ENCODE assay signal across 1 cellular context in the genomic region with DNA sequence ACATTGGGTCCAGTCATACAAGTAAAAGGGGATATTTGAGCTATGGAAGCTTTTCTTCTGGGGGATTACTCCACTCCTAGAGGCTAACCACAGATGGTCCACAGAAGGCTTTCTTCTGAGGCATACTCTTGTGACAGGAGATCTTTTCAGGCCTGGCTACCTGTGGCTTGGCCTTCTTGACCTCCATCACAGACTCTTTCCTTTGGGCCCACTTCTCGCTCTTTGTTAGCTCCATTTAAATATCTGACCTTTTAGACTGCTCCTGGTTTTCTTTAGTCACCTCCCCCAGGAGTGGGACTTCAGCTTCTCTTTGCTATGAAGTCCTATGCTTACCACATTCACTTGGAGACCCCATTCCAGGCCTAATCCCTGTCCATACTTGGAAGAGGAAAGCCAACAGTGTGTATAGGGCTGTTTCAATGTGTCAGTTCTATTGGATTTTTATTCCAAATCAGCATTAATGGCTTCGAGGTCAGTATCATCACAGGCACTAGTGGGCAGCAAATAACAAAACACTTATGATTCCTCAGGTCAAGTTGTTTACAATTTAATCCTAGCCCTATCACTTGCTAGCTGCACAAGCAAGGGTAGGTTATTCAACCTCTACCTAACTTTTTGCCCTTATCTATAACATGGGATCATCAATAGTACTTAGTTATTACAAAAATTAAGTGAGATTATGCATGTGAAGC.
TF ChIP-seq lines count a peak whose summit lies in the region.

No MANE protein-coding gene starts in this region.

TF ChIP-seq in SK-N-SH treated with all-trans-retinoic acid at 6 μM for 48 hours, 23 proteins besides CTCF, POLR2A, EP300 and RAD21 (continued from another document):
- TF ChIP-seq, protein P1, sequence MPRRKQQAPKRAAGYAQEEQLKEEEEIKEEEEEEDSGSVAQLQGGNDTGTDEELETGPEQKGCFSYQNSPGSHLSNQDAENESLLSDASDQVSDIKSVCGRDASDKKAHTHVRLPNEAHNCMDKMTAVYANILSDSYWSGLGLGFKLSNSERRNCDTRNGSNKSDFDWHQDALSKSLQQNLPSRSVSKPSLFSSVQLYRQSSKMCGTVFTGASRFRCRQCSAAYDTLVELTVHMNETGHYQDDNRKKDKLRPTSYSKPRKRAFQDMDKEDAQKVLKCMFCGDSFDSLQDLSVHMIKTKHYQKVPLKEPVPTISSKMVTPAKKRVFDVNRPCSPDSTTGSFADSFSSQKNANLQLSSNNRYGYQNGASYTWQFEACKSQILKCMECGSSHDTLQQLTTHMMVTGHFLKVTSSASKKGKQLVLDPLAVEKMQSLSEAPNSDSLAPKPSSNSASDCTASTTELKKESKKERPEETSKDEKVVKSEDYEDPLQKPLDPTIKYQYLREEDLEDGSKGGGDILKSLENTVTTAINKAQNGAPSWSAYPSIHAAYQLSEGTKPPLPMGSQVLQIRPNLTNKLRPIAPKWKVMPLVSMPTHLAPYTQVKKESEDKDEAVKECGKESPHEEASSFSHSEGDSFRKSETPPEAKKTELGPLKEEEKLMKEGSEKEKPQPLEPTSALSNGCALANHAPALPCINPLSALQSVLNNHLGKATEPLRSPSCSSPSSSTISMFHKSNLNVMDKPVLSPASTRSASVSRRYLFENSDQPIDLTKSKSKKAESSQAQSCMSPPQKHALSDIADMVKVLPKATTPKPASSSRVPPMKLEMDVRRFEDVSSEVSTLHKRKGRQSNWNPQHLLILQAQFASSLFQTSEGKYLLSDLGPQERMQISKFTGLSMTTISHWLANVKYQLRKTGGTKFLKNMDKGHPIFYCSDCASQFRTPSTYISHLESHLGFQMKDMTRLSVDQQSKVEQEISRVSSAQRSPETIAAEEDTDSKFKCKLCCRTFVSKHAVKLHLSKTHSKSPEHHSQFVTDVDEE (CRISPR knock-in tag; IDR thresholded peaks at IDR 0.05) = no peak
- TF ChIP-seq ARNTL (CRISPR knock-in tag; IDR thresholded peaks at IDR 0.05; ENCODE audit: borderline replicate concordance, low read depth) (no peak), ESRRG (CRISPR knock-in tag; IDR thresholded peaks at IDR 0.05) (no peak), ZNF8 (CRISPR knock-in tag; IDR thresholded peaks at IDR 0.05) (no peak), BACH2 (CRISPR knock-in tag; IDR thresholded peaks at IDR 0.05; ENCODE audit: borderline replicate concordance) (no peak), ZFP30 (CRISPR knock-in tag; IDR thresholded peaks at IDR 0.05) (no peak)
- TF ChIP-seq, protein P2, sequence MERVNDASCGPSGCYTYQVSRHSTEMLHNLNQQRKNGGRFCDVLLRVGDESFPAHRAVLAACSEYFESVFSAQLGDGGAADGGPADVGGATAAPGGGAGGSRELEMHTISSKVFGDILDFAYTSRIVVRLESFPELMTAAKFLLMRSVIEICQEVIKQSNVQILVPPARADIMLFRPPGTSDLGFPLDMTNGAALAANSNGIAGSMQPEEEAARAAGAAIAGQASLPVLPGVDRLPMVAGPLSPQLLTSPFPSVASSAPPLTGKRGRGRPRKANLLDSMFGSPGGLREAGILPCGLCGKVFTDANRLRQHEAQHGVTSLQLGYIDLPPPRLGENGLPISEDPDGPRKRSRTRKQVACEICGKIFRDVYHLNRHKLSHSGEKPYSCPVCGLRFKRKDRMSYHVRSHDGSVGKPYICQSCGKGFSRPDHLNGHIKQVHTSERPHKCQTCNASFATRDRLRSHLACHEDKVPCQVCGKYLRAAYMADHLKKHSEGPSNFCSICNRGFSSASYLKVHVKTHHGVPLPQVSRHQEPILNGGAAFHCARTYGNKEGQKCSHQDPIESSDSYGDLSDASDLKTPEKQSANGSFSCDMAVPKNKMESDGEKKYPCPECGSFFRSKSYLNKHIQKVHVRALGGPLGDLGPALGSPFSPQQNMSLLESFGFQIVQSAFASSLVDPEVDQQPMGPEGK (CRISPR knock-in tag; IDR thresholded peaks at IDR 0.05; ENCODE audit: borderline replicate concordance) = no peak
TF ChIP-seq in SK-N-SH treated with all-trans-retinoic acid at 6 μM for 48 hours: peak in this region for 0.
